ENCODE assay signal across 22 cellular contexts in genomic region chr10:104734408-104734807, GRCh38.
"Had no signal": no experiment of that assay in that cellular context is flagged by ENCODE, and none has a peak within 500 bp of the region (broad histone marks: within the 10 kb centered on the region; RNA-seq: fewer than 3 reads in every experiment).

No MANE protein-coding gene starts in this region.

- H3K9me3 ChIP-seq: left lung, spleen, thoracic aorta, upper lobe of left lung had no signal

- H3K27ac ChIP-seq: left lung, spleen, thoracic aorta, upper lobe of left lung had no signal

- H3K9me3 Mint-ChIP-seq: activated naive CD8-positive, alpha-beta T cell treated with anti-CD3 and anti-CD28 coated beads for 36 hours; activated T-cell treated with anti-CD3 and anti-CD28 coated beads, Interleukin-2, amount 50 U/mL, for 4 hours; activated T-helper 2 cell treated with anti-CD3 and anti-CD28 coated beads, Interferon-gamma antibody, Interleukin-2, Interleukin-4, amounts not matched to agents 10 μg/mL and 5 μg/mL and 100 μg/mL, durations not matched to agents 14 hours and 24 hours and 36 hours; dendritic cell treated with granulocyte-macrophage colony-stimulating factor and Interleukin-4, amounts not matched to agents 40 ng/mL and 50 ng/mL, for 4 days; nephron had no signal

- H3K36me3 Mint-ChIP-seq: activated naive CD8-positive, alpha-beta T cell treated with anti-CD3 and anti-CD28 coated beads for 36 hours had no signal

- H3K4me3 Mint-ChIP-seq: activated naive CD8-positive, alpha-beta T cell treated with anti-CD3 and anti-CD28 coated beads for 36 hours; activated T-cell treated with anti-CD3 and anti-CD28 coated beads, Interleukin-2, amount 50 U/mL, for 4 hours; dendritic cell treated with granulocyte-macrophage colony-stimulating factor and Interleukin-4, amounts not matched to agents 40 ng/mL and 50 ng/mL, for 4 days; nephron had no signal

- H3K27ac Mint-ChIP-seq: activated naive CD8-positive, alpha-beta T cell treated with anti-CD3 and anti-CD28 coated beads for 36 hours; activated T-helper 2 cell treated with anti-CD3 and anti-CD28 coated beads, Interferon-gamma antibody, Interleukin-2, Interleukin-4, amounts not matched to agents 10 μg/mL and 5 μg/mL and 100 μg/mL, durations not matched to agents 14 hours and 24 hours and 36 hours; dendritic cell treated with granulocyte-macrophage colony-stimulating factor and Interleukin-4, amounts not matched to agents 40 ng/mL and 50 ng/mL, for 4 days; progenitor cell of endocrine pancreas had no signal

- H3K36me3 ChIP-seq: left lung, spleen, thoracic aorta, upper lobe of left lung had no signal

- H3K4me1 ChIP-seq: left lung, spleen, upper lobe of left lung had no signal

- ATAC-seq: activated T-cell treated with anti-CD3 and anti-CD28 coated beads, Interleukin-2, amount 50 U/mL, for 4 hours had no signal

- DNase-seq: activated CD4-positive, alpha-beta T cell treated with anti-CD3 and anti-CD28 coated beads for 4 hours; activated CD4-positive, alpha-beta T cell treated with anti-CD3 and anti-CD28 coated beads, Interleukin-2, amount 50 U/mL, for 48 hours; activated CD4-positive, CD25-positive, alpha-beta regulatory T cell; activated CD8-positive, alpha-beta memory T cell treated with anti-CD3 and anti-CD28 coated beads, Interleukin-2, amount 50 U/mL, for 48 hours; activated naive CD4-positive, alpha-beta T cell; activated naive CD8-positive, alpha-beta T cell treated with anti-CD3 and anti-CD28 coated beads for 36 hours; activated T-cell treated with anti-CD3 and anti-CD28 coated beads, Interleukin-2, amount 50 U/mL, for 4 hours; effector CD4-positive, alpha-beta T cell; erythroblast; foreskin melanocyte; kidney glomerular epithelial cell; spleen; stimulated activated CD4-positive, alpha-beta T cell treated with anti-CD3 and anti-CD28 coated beads, Interleukin-4, amount 100 ng/mL, for 1 hour; stimulated activated naive CD4-positive, alpha-beta T cell treated with Interleukin-2 at 50 U/mL for 16 hours; T1000 had no signal

- H3K4me1 Mint-ChIP-seq: activated naive CD8-positive, alpha-beta T cell treated with anti-CD3 and anti-CD28 coated beads for 36 hours had no signal

- H3K27me3 ChIP-seq: upper lobe of left lung had no signal

- H3K4me3 ChIP-seq: left lung, spleen, thoracic aorta, upper lobe of left lung had no signal
